ENCODE assay signal across 32 cellular contexts in the genomic region with DNA sequence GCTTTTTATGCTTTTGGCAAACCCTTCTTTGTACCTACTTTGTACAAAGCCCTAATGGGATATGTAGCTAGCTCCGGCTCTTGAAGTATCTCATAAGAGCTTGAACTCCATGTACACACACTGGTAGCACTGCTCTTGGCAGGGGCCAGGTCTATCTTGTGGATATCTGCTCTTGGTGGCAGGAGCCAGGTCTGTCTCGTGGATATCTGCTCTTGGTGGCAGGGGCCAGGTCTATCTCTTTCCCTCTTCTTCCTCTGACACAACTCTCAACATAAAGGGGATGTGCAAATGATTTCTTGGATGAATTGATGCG.
DNase-seq lines count a peak whose midpoint lies in the region; ATAC-seq, FAIRE-seq and TF ChIP-seq lines count a peak whose summit lies in the region.
"Had no signal": no experiment of that assay in that cellular context is flagged by ENCODE, and none has a peak within 500 bp of the region (broad histone marks: within the 10 kb centered on the region; RNA-seq: fewer than 3 reads in every experiment).

No MANE protein-coding gene starts in this region.

- no peak overlapping the region for H3K4ac ChIP-seq in mesendoderm (ENCODE audit: low read depth, low read length)

- no peak for DNase-seq in cardiac muscle cell (ENCODE audit: low read depth in 1 of 2, low spot score in 1 of 2)
- DNase-seq in Right ventricle myocardium inferior (ENCODE audit: missing footprints), result no peak
- DNase-seq in GM12878 (ENCODE audit: low read depth, low spot score), result no peak
- DNase-seq in mesendoderm, result no peak
- no peak for DNase-seq in Caco-2
- DNase-seq in SKM-1 (lab: John Stamatoyannopoulos, UW; ENCODE audit: unreplicated experiment), result no peak
- DNase-seq: activated CD4-positive, alpha-beta T cell treated with anti-CD3 and anti-CD28 coated beads for 36 hours; activated T-cell treated with anti-CD3 and anti-CD28 coated beads for 4 hours; AML-193; CD4-positive, alpha-beta T cell; central memory CD4-positive, alpha-beta T cell; DMS 273 treated with DMSO at 0.1 percent for 48 hours; KBM-7; MM.1S; NCI-H1417 treated with DMSO at 0.1 percent for 48 hours; NCI-H2081 treated with DMSO at 0.1 percent for 48 hours; NCI-H446; NCI-H774; posterior cingulate gyrus; sigmoid colon; stimulated activated naive CD4-positive, alpha-beta T cell treated with Interleukin-2 at 50 U/mL for 16 hours had no signal

- no peak overlapping the region for H2BK120ac ChIP-seq in mesendoderm (ENCODE audit: low read depth, low read length)

- SMC1A ChIA-PET in GM12878 (lab: Charles Lee; ENCODE audit: uncharacterized antibody, unreplicated experiment), result interaction anchor here (0.7 to 5.6 kb wide), 22 partner anchors 10 to 636 kb away, joined by 3 to 53 read pairs (median 5); no protein-coding TSS in a partner anchor

- intact Hi-C loops in Right ventricle myocardium inferior (cut with DNase I) (no loop called here), GM12878 (cut with micrococcal nuclease; ENCODE audit: unreplicated experiment) (loop anchor here (5.0 kb wide), 1 partner anchor 156 kb away; no protein-coding TSS in a partner anchor), Caco-2 (cut with micrococcal nuclease; ENCODE audit: unreplicated experiment) (no loop called here)

- no peak overlapping the region for H3K23ac ChIP-seq in mesendoderm (ENCODE audit: low read length)

- no TSS peak for BruUV-seq in GM12878 (replicated peaks; lab: Mats Ljungman, UMichigan)
- no TSS peak for BruUV-seq in Caco-2 (replicated peaks; lab: Mats Ljungman, UMichigan)

- H3K4me1 Mint-ChIP-seq in stimulated activated memory B cell treated with anti-CD40 and anti-IgM and Interleukin-4, amounts not matched to agents 10 μg/mL and 1 μg/mL and 100 μg/mL, for 72 hours, result peaks cover 32% of the 10 kb centered on the region
- no peaks in the 10 kb centered on the region for H3K4me1 Mint-ChIP-seq in Caco-2 (ENCODE audit: low read depth, unreplicated experiment)
- H3K4me1 Mint-ChIP-seq: activated CD4-positive, alpha-beta T cell treated with anti-CD3 and anti-CD28 coated beads for 36 hours had no signal

- H3K9me3 Mint-ChIP-seq in stimulated activated memory B cell treated with anti-CD40 and anti-IgM and Interleukin-4, amounts not matched to agents 10 μg/mL and 1 μg/mL and 100 μg/mL, for 72 hours, result peaks cover 10% of the 10 kb centered on the region
- H3K9me3 Mint-ChIP-seq in Caco-2 (ENCODE audit: unreplicated experiment), result peaks cover 7% of the 10 kb centered on the region

- no peaks in the 10 kb centered on the region for H3K79me1 ChIP-seq in mesendoderm (ENCODE audit: low read length)

- H3K56ac ChIP-seq in mesendoderm (ENCODE audit: low read length), result no peak overlapping the region

- no peak overlapping the region for H2BK5ac ChIP-seq in mesendoderm (ENCODE audit: low read length)

- no peaks in the 10 kb centered on the region for H4K20me1 ChIP-seq in GM12878 (ENCODE audit: control insufficient read depth, insufficient read depth)

- ATAC-seq in Right ventricle myocardium inferior (no peak), HG03354 (IDR thresholded peaks at IDR 0.05; ENCODE audit: poor library complexity, severe bottlenecking, unreplicated experiment) (peak; percentile 21), GM12878 (no peak)
- ATAC-seq in stimulated activated memory B cell treated with anti-CD40 and anti-IgM and Interleukin-4, amounts not matched to agents 10 μg/mL and 1 μg/mL and 100 μg/mL, for 72 hours, result no peak
- ATAC-seq: activated CD4-positive, alpha-beta T cell treated with anti-CD3 and anti-CD28 coated beads for 36 hours; GM23338 had no signal

- 33% methylated on average over 3 of the region's 3 CpGs for WGBS in GM12878 (ENCODE audit: insufficient coverage, insufficient replicate concordance, low lambda C conversion rate, missing lambda C conversion rate)
- no CpG with 5 or more reads among the region's 3 CpGs for WGBS in mesendoderm (ENCODE audit: extremely low coverage, insufficient coverage, low lambda C conversion rate)

- TF ChIP-seq RAD21 in GM12878 (IDR thresholded peaks at IDR 0.05; ENCODE audit: insufficient read depth, low read depth, low read length), result no peak

- no peak overlapping the region for H3K9ac ChIP-seq in GM12878 (ENCODE audit: control insufficient read depth, insufficient read depth, low read length)
- H3K9ac ChIP-seq in mesendoderm (ENCODE audit: low read length), result no peak overlapping the region

- H2BK15ac ChIP-seq in mesendoderm (replicated peaks; ENCODE audit: low read depth), result no peak overlapping the region

- no peak for TF ChIP-seq POLR2A in GM12878 (IDR thresholded peaks at IDR 0.05; ENCODE audit: low read depth, low read length)

- H3K4me3 ChIP-seq in cardiac muscle cell, result no peak overlapping the region
- no peak overlapping the region for H3K4me3 ChIP-seq in GM12878
- no peak overlapping the region for H3K4me3 ChIP-seq in mesendoderm (ENCODE audit: low read length)
- no peak overlapping the region for H3K4me3 ChIP-seq in Caco-2 (ENCODE audit: low read depth, low read length)
- H3K4me3 ChIP-seq: ascending aorta, esophagus muscularis mucosa, GM23338, sigmoid colon, SK-N-MC had no signal

- H2AK5ac ChIP-seq in mesendoderm (ENCODE audit: low read length), result no peak overlapping the region

- TF ChIP-seq EP300 in GM12878 (IDR thresholded peaks at IDR 0.05; ENCODE audit: borderline replicate concordance in 1 of 2, control insufficient read depth in 1 of 2, low read depth in 2 of 2, low read length in 2 of 2), result no peak

- H3K18ac ChIP-seq in mesendoderm (ENCODE audit: low read length), result no peak overlapping the region

- H4K8ac ChIP-seq in mesendoderm (ENCODE audit: low read depth, low read length), result no peak overlapping the region

- peak overlapping the region; percentile 46 for H3K27ac Mint-ChIP-seq in stimulated activated memory B cell treated with anti-CD40 and anti-IgM and Interleukin-4, amounts not matched to agents 10 μg/mL and 1 μg/mL and 100 μg/mL, for 72 hours
- H3K27ac Mint-ChIP-seq in Caco-2 (ENCODE audit: unreplicated experiment), result no peak overlapping the region
- H3K27ac Mint-ChIP-seq: activated CD4-positive, alpha-beta T cell treated with anti-CD3 and anti-CD28 coated beads for 36 hours; activated naive CD8-positive, alpha-beta T cell; CD4-positive, alpha-beta T cell; dendritic cell treated with granulocyte-macrophage colony-stimulating factor and Interleukin-4, amounts not matched to agents 40 ng/mL and 50 ng/mL, for 4 days; GM23338; T-helper 2 cell treated with Interferon-gamma antibody and Interleukin-4, amounts not matched to agents 5 μg/mL and 100 μg/mL, for 36 hours had no signal

- no peak overlapping the region for H2AFZ ChIP-seq in GM12878 (ENCODE audit: control insufficient read depth, low read depth, low read length)
- H2AFZ ChIP-seq: GM23338 had no signal

- H3K9me3 ChIP-seq in cardiac muscle cell (ENCODE audit: low read depth), result no peaks in the 10 kb centered on the region
- H3K9me3 ChIP-seq in GM12878 (replicated peaks; ENCODE audit: control insufficient read depth, insufficient read depth, low read length), result no peaks in the 10 kb centered on the region; the same call in 1 of the 3 replicates
- H3K9me3 ChIP-seq in Caco-2, result 0 out of 2 replicates have a peak, but pooled peaks cover 6% of the 10 kb centered on the region
- H3K9me3 ChIP-seq: ascending aorta, sigmoid colon had no signal

- H4K5ac ChIP-seq in mesendoderm (ENCODE audit: low read length), result no peak overlapping the region

- RAD21 ChIA-PET in GM12878 (lab: Charles Lee; ENCODE audit: unreplicated experiment), result interaction anchor here (0.7 to 3.4 kb wide), 13 partner anchors 11 to 219 kb away, joined by 3 to 49 read pairs (median 5); no protein-coding TSS in a partner anchor

- H3K4me2 ChIP-seq in GM12878 (ENCODE audit: control insufficient read depth, insufficient read depth) (no peak overlapping the region), mesendoderm (ENCODE audit: low read length) (no peak overlapping the region)
- H3K4me2 ChIP-seq: GM23338 had no signal

- POLR2A ChIA-PET in GM12878 (lab: Charles Lee) (interaction anchor here (0.7 to 2.4 kb wide), 7 partner anchors 11 to 125 kb away, joined by 3 to 16 read pairs (median 5); no protein-coding TSS in a partner anchor), Caco-2 (lab: Charles Lee) (no interaction called here)

- H3K36me3 ChIP-seq in cardiac muscle cell (no peaks in the 10 kb centered on the region), GM12878 (ENCODE audit: control insufficient read depth in 2 of 2, insufficient read depth in 2 of 2, low read length in 1 of 2) (peaks cover 0 to 4% of the 10 kb centered on the region in 2 experiments; a peak in 2 of 4 replicates), mesendoderm (ENCODE audit: control insufficient read depth, insufficient read depth, low read length) (no peaks in the 10 kb centered on the region), Caco-2 (ENCODE audit: control insufficient read depth, insufficient read depth, low read length) (no peaks in the 10 kb centered on the region)
- H3K36me3 ChIP-seq: ascending aorta, sigmoid colon had no signal

- no peak for TF ChIP-seq CTCF in cardiac muscle cell (IDR thresholded peaks at IDR 0.05; ENCODE audit: low read depth, low read length)
- no peak for TF ChIP-seq CTCF in GM12878 (IDR thresholded peaks at IDR 0.05 in 2 of 3, conservative IDR thresholded peaks at IDR 0.05 in 1 of 3; ENCODE audit: control insufficient read depth in 2 of 3, extremely low read depth in 1 of 3, insufficient read depth in 1 of 3, low read depth in 3 of 3, low read length in 3 of 3)
- TF ChIP-seq CTCF in Caco-2 (IDR thresholded peaks at IDR 0.05; ENCODE audit: insufficient read depth in 1 of 2, low read depth in 1 of 2, low read length in 1 of 2, severe bottlenecking in 1 of 2, unreplicated experiment in 1 of 2), result no peak

- no peaks in the 10 kb centered on the region for H3K79me2 ChIP-seq in GM12878 (ENCODE audit: control insufficient read depth, insufficient read depth, low read length)
- no peaks in the 10 kb centered on the region for H3K79me2 ChIP-seq in mesendoderm (ENCODE audit: control insufficient read depth, insufficient read depth, low read length)

- H3K27me3 Mint-ChIP-seq in stimulated activated memory B cell treated with anti-CD40 and anti-IgM and Interleukin-4, amounts not matched to agents 10 μg/mL and 1 μg/mL and 100 μg/mL, for 72 hours, result no peaks in the 10 kb centered on the region
- H3K27me3 Mint-ChIP-seq in Caco-2 (ENCODE audit: insufficient read depth, unreplicated experiment), result peaks cover 3% of the 10 kb centered on the region
- H3K27me3 Mint-ChIP-seq: CD4-positive, alpha-beta T cell had no signal

- no peak overlapping the region for H3K4me3 Mint-ChIP-seq in stimulated activated memory B cell treated with anti-CD40 and anti-IgM and Interleukin-4, amounts not matched to agents 10 μg/mL and 1 μg/mL and 100 μg/mL, for 72 hours
- H3K4me3 Mint-ChIP-seq in Caco-2 (ENCODE audit: unreplicated experiment), result no peak overlapping the region
- H3K4me3 Mint-ChIP-seq: activated CD4-positive, alpha-beta T cell treated with anti-CD3 and anti-CD28 coated beads for 36 hours; activated naive CD8-positive, alpha-beta T cell; CD4-positive, alpha-beta T cell; dendritic cell treated with granulocyte-macrophage colony-stimulating factor and Interleukin-4, amounts not matched to agents 40 ng/mL and 50 ng/mL, for 4 days; GM23338; T-helper 2 cell treated with Interferon-gamma antibody and Interleukin-4, amounts not matched to agents 5 μg/mL and 100 μg/mL, for 36 hours had no signal

- H3K4me1 ChIP-seq in cardiac muscle cell (ENCODE audit: low read depth) (peaks cover 22% of the 10 kb centered on the region), GM12878 (ENCODE audit: control insufficient read depth, insufficient read depth, low read length) (peaks cover 12% of the 10 kb centered on the region), mesendoderm (ENCODE audit: control insufficient read depth, low read depth, low read length) (no peaks in the 10 kb centered on the region), Caco-2 (no peaks in the 10 kb centered on the region)
- H3K4me1 ChIP-seq: ascending aorta, esophagus muscularis mucosa, sigmoid colon had no signal

- no peak for FAIRE-seq in GM12878 (lab: Jason Lieb, UNC)
- FAIRE-seq: frontal cortex had no signal

- H3K27me3 ChIP-seq in cardiac muscle cell (no peaks in the 10 kb centered on the region), GM12878 (replicated peaks in 1 of 2; ENCODE audit: control insufficient read depth in 2 of 2, insufficient read depth in 2 of 2, low read length in 1 of 2) (no peaks in the 10 kb centered on the region), mesendoderm (ENCODE audit: insufficient read depth, low read length, poor library complexity) (no peaks in the 10 kb centered on the region), Caco-2 (replicated peaks; ENCODE audit: control insufficient read depth, insufficient read depth, low read length) (no peaks in the 10 kb centered on the region)
- H3K27me3 ChIP-seq: ascending aorta, esophagus muscularis mucosa, sigmoid colon had no signal

- CTCF ChIA-PET in GM12878 (lab: Yijun Ruan, JAX) (interaction anchor here (0.6 to 3.2 kb wide), 6 partner anchors 18 to 705 kb away, joined by 3 to 24 read pairs (median 6); no protein-coding TSS in a partner anchor), Caco-2 (lab: Charles Lee) (no interaction called here)

- in situ Hi-C loops in GM12878 (cut with MboI), result no loop called here

- H3K27ac ChIP-seq in cardiac muscle cell (peak overlapping the region; percentile 87), GM12878 (ENCODE audit: control insufficient read depth, insufficient read depth) (peak overlapping the region; percentile 50), mesendoderm (ENCODE audit: low read depth, low read length) (no peak overlapping the region)
- H3K27ac ChIP-seq: ascending aorta, esophagus muscularis mucosa, RWPE1, sigmoid colon, SK-N-MC had no signal

- peaks cover 16% of the 10 kb centered on the region for H3K36me3 Mint-ChIP-seq in stimulated activated memory B cell treated with anti-CD40 and anti-IgM and Interleukin-4, amounts not matched to agents 10 μg/mL and 1 μg/mL and 100 μg/mL, for 72 hours
- peaks cover 4% of the 10 kb centered on the region for H3K36me3 Mint-ChIP-seq in Caco-2 (ENCODE audit: insufficient read depth, unreplicated experiment)
- H3K36me3 Mint-ChIP-seq: activated naive CD8-positive, alpha-beta T cell had no signal
